Comparison of ENCODE assay signal across 19 cellular contexts in genomic region chr9:80503692-80504400, GRCh38.
DNase-seq lines count a peak whose midpoint lies in the region; ATAC-seq, FAIRE-seq and TF ChIP-seq lines count a peak whose summit lies in the region.
"Had no signal": no experiment of that assay in that cellular context is flagged by ENCODE, and none has a peak within 500 bp of the region (broad histone marks: within the 10 kb centered on the region; RNA-seq: fewer than 3 reads in every experiment).

No MANE protein-coding gene starts in this region.

- H3K27me3 ChIP-seq in heart right ventricle: no peaks in the 10 kb centered on the region
- no peaks in the 10 kb centered on the region for H3K27me3 ChIP-seq in gastroesophageal sphincter
- H3K27me3 ChIP-seq: foreskin keratinocyte had no signal

- TF ChIP-seq EP300 in gastroesophageal sphincter (IDR thresholded peaks at IDR 0.05): no peak

- ATAC-seq in heart right ventricle: peak in 6 of 8 donors; percentile 37 to 74 (median 66)
- ATAC-seq in GM18907 (IDR thresholded peaks at IDR 0.05; ENCODE audit: unreplicated experiment): no peak
- ATAC-seq in gastroesophageal sphincter: no peak
- ATAC-seq: activated CD8-positive, alpha-beta T cell treated with anti-CD3 and anti-CD28 coated beads, Interleukin-2, amount 10 ng/mL, durations not matched to agents 7 days and 5 days; activated T-cell treated with anti-CD3 and anti-CD28 coated beads, Interleukin-2, amount 50 U/mL, for 4 hours; foreskin keratinocyte; stimulated activated naive CD8-positive, alpha-beta T cell treated with anti-CD3 and anti-CD28 coated beads, Interleukin-15, Interleukin-2, amounts not matched to agents 100 U/mL and 50 U/mL, for 24 hours had no signal

- TF ChIP-seq CTCF in heart right ventricle (IDR thresholded peaks at IDR 0.05) (no peak), gastroesophageal sphincter (IDR thresholded peaks at IDR 0.05) (no peak)

- H3K9me3 ChIP-seq in heart right ventricle: no peaks in the 10 kb centered on the region
- H3K9me3 ChIP-seq in gastroesophageal sphincter: no peaks in the 10 kb centered on the region

- H3K4me3 ChIP-seq in heart right ventricle (no peak overlapping the region), gastroesophageal sphincter (no peak overlapping the region)

- intact Hi-C loops in heart right ventricle (cut with DNase I): no loop called here

- H3K36me3 ChIP-seq in heart right ventricle (no peaks in the 10 kb centered on the region), gastroesophageal sphincter (no peaks in the 10 kb centered on the region)

- DNase-seq in EL (peak; percentile 31), NCI-H446 treated with DMSO at 0.1 percent for 48 hours (lab: John Stamatoyannopoulos, UW) (peak; percentile 92), heart right ventricle (peak in 1 of 2 donors; percentile 10), pons (ENCODE audit: low spot score) (peak; percentile 11), urothelium cell line (ENCODE audit: low spot score) (no peak), NCI-H1092 (lab: John Stamatoyannopoulos, UW) (no peak)
- DNase-seq: activated CD4-positive, CD25-positive, alpha-beta regulatory T cell; activated CD8-positive, alpha-beta T cell treated with anti-CD3 and anti-CD28 coated beads, Interleukin-2, amount 10 ng/mL, durations not matched to agents 7 days and 5 days; activated naive CD4-positive, alpha-beta T cell treated with anti-CD3 and anti-CD28 coated beads, Interleukin-2, amount 50 U/mL, for 16 hours; activated T-cell treated with anti-CD3 and anti-CD28 coated beads, Interleukin-2, amount 50 U/mL, for 4 hours; CD4-positive, CD25-positive, alpha-beta regulatory T cell; foreskin keratinocyte; NCI-H1930; NCI-H69; OCI-M1; stimulated activated naive CD8-positive, alpha-beta T cell treated with anti-CD3 and anti-CD28 coated beads, Interleukin-15, Interleukin-2, amounts not matched to agents 100 U/mL and 50 U/mL, for 24 hours had no signal

- H3K4me1 ChIP-seq in heart right ventricle (peaks cover 0 to 22% (median 8%) of the 10 kb centered on the region in 9 donors), gastroesophageal sphincter (peaks cover 6 to 24% (median 7%) of the 10 kb centered on the region in 3 donors)
- H3K4me1 ChIP-seq: foreskin keratinocyte had no signal

- no peak for FAIRE-seq in urothelium cell line (lab: Jason Lieb, UNC)
- FAIRE-seq: endothelial cell of umbilical vein had no signal

- H3K27ac ChIP-seq in heart right ventricle (peak overlapping the region in 6 of 10 donors; percentile 3 to 51 (median 36)), gastroesophageal sphincter (no peak overlapping the region)
- H3K27ac ChIP-seq: foreskin keratinocyte had no signal

- 28 to 29% methylated on average over 2 of the region's 2 CpGs for WGBS in heart right ventricle, 2 donors
- 0% methylated on average over 2 of the region's 2 CpGs for WGBS in gastroesophageal sphincter (ENCODE audit: low coverage in 1 of 2), 2 donors

- no peak for TF ChIP-seq POLR2A in gastroesophageal sphincter (IDR thresholded peaks at IDR 0.05)

Comparison
In these comparisons a context has a peak if more than half of its experiments do, and no peak if none do; other contexts are left out.
1. DNase-seq: peak in EL (single experiment), NCI-H446 treated with DMSO at 0.1 percent for 48 hours (single experiment) and pons (single experiment); none in urothelium cell line (single experiment) and NCI-H1092 (single experiment).
2. ATAC-seq: peak in heart right ventricle (6 of 8); none in GM18907 (single experiment) and gastroesophageal sphincter (single experiment).
3. H3K27ac ChIP-seq: peak in heart right ventricle (6 of 10); none in gastroesophageal sphincter (0 of 4).